In the genomic region with DNA sequence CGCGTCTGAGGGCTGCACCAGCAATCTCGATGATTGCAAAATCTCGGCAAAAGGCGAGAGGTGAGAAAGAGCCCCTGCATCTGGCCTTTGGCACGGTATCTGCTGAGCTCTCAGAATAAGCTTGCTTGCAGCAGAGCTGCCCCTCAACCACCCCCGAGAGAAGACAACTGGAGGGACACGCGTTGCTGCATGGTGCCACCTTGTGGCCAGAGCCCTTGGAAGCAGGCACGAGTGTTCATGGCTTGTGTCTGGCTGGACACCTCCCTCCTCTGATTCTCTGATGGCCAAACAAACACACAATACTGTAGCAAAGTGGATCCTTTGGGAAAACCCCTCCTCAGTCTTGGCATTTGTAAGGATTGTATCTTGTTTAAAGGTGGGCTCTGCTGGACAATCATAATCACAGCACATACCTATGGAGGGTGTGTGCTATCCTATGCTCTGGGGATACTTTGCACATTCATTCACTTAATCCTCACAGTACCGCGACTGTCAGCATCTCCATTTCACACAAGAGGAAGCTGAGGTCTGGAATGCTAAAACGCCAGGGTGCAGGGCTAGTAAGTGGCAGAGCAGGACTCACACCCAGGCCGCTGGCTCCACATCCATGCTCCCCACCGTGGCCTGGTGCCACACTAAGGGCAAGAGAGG, we compare ENCODE assay signal across 8 cellular contexts.
A peak's percentile ranks its signal among the peaks of the same experiment; 100 is the strongest.
DNase-seq lines count a peak whose midpoint lies in the region; TF ChIP-seq lines count a peak whose summit lies in the region.
"Not testable (repeated sequence)": the region's sequence is repeated elsewhere in the genome, so short reads cannot be mapped to it uniquely, and the experiment has no call there.

No MANE protein-coding gene starts in this region.

- H3K9ac ChIP-seq in BLaER1; H9 (ENCODE audit: extremely low read depth, insufficient read length, low read length); SK-N-SH: not testable (repeated sequence)

- not testable (repeated sequence) for H2BK20ac ChIP-seq in H9 (ENCODE audit: low read depth, low read length, poor library complexity, severe bottlenecking)

- POLR2A ChIA-PET in SK-N-SH (lab: Yijun Ruan, JAX), result not testable (repeated sequence)

- peak; percentile 83 for DNase-seq in H9
- DNase-seq in NCI-H2081 (lab: John Stamatoyannopoulos, UW), result peak; percentile 70 to 71
- DNase-seq in SK-N-SH, result peak; percentile 74
- DNase-seq in activated naive CD4-positive, alpha-beta T cell treated with anti-CD3 and anti-CD28 coated beads, Interleukin-2, amount 10 ng/mL, durations not matched to agents 7 days and 5 days, result peak; percentile 58
- DNase-seq in fibroblast of the aortic adventitia (ENCODE audit: low read depth), result peak; percentile 79
- DNase-seq in mesothelial cell of epicardium (ENCODE audit: low spot score in 2 of 2, unreplicated experiment in 2 of 2), result peak; percentile 48 to 72
- peak; percentile 27 to 32 for DNase-seq in stimulated activated CD4-positive, alpha-beta T cell treated with anti-CD3 and anti-CD28 coated beads, Interleukin-2, amount 100 ng/mL, for 48 hours

- 0 out of 2 replicates have a peak overlapping the region, but pooled peaks have one; percentile 77 for H3K4me2 ChIP-seq in BLaER1
- not testable (repeated sequence) for H3K4me2 ChIP-seq in H9 (ENCODE audit: insufficient read depth, insufficient read length, low read length); SK-N-SH

- not testable (repeated sequence) for H2BK12ac ChIP-seq in H9 (ENCODE audit: insufficient read length, low read depth, low read length)

- not testable (repeated sequence) for H3K27me3 Mint-ChIP-seq in H9 (ENCODE audit: low read depth); mesothelial cell of epicardium (ENCODE audit: low read depth)
- peaks cover 23% of the 10 kb centered on the region for H3K27me3 Mint-ChIP-seq in activated naive CD4-positive, alpha-beta T cell treated with anti-CD3 and anti-CD28 coated beads, Interleukin-2, amount 10 ng/mL, durations not matched to agents 7 days and 5 days

- WGBS in H9 (ENCODE audit: extremely low coverage, insufficient read length, low lambda C conversion rate), result no CpG with 5 or more reads among the region's 15 CpGs
- 57% methylated on average over 12 of the region's 15 CpGs for WGBS in SK-N-SH (ENCODE audit: low lambda C conversion rate)

- not testable (repeated sequence) for H3K9me3 Mint-ChIP-seq in H9; activated naive CD4-positive, alpha-beta T cell treated with anti-CD3 and anti-CD28 coated beads, Interleukin-2, amount 10 ng/mL, durations not matched to agents 7 days and 5 days; mesothelial cell of epicardium

- H3K27ac ChIP-seq in BLaER1; H9 (ENCODE audit: insufficient read length, low read depth, low read length): not testable (repeated sequence)
- H3K27ac ChIP-seq in SK-N-SH (ENCODE audit: low read depth in 2 of 2, low read length in 1 of 2), result peak overlapping the region; percentile 40 to 82

- not testable (repeated sequence) for H2BK15ac ChIP-seq in H9 (ENCODE audit: low read depth, low read length)

- H4K91ac ChIP-seq in H9 (ENCODE audit: insufficient read length, low read depth, low read length), result not testable (repeated sequence)

- H3K4me1 Mint-ChIP-seq in H9, result peaks cover 6 to 12% of the 10 kb centered on the region in 2 experiments
- not testable (repeated sequence) for H3K4me1 Mint-ChIP-seq in activated naive CD4-positive, alpha-beta T cell treated with anti-CD3 and anti-CD28 coated beads, Interleukin-2, amount 10 ng/mL, durations not matched to agents 7 days and 5 days
- H3K4me1 Mint-ChIP-seq in mesothelial cell of epicardium, result peaks cover 49% of the 10 kb centered on the region

- TF ChIP-seq RAD21 in SK-N-SH (IDR thresholded peaks at IDR 0.05; ENCODE audit: low read length), result peak; percentile 75

- peaks cover 37% of the 10 kb centered on the region for H3K4me1 ChIP-seq in BLaER1
- not testable (repeated sequence) for H3K4me1 ChIP-seq in H9 (ENCODE audit: insufficient read depth, low read length)
- peaks cover 37 to 41% of the 10 kb centered on the region in 2 experiments; a peak in 3 of 4 replicates for H3K4me1 ChIP-seq in SK-N-SH (ENCODE audit: control insufficient read depth in 1 of 2, insufficient read depth in 2 of 2, low read depth in 1 of 2, low read length in 1 of 2)

- not testable (repeated sequence) for H3K9me2 ChIP-seq in SK-N-SH

- H3K4ac ChIP-seq in H9 (ENCODE audit: low read depth, low read length), result not testable (repeated sequence)

- H3K4me3 Mint-ChIP-seq in H9; activated naive CD4-positive, alpha-beta T cell treated with anti-CD3 and anti-CD28 coated beads, Interleukin-2, amount 10 ng/mL, durations not matched to agents 7 days and 5 days; mesothelial cell of epicardium: not testable (repeated sequence)

- not testable (repeated sequence) for H3K23me2 ChIP-seq in H9 (ENCODE audit: insufficient read length, low read depth, low read length, poor library complexity, severe bottlenecking)

- H3K36me3 Mint-ChIP-seq in H9 (ENCODE audit: insufficient read depth in 1 of 3, low read depth in 3 of 3); activated naive CD4-positive, alpha-beta T cell treated with anti-CD3 and anti-CD28 coated beads, Interleukin-2, amount 10 ng/mL, durations not matched to agents 7 days and 5 days; mesothelial cell of epicardium: not testable (repeated sequence)

- H4K5ac ChIP-seq in H9 (ENCODE audit: insufficient read length, low read depth, low read length), result not testable (repeated sequence)

- H2AK5ac ChIP-seq in H9 (ENCODE audit: insufficient read length, low read length), result not testable (repeated sequence)

- not testable (repeated sequence) for H3K23ac ChIP-seq in H9 (ENCODE audit: insufficient read length, low read depth, low read length)

- H3K9me3 ChIP-seq in BLaER1; H9 (ENCODE audit: control insufficient read depth, low read depth, low read length); SK-N-SH: not testable (repeated sequence)

- not testable (repeated sequence) for H3K79me2 ChIP-seq in H9 (ENCODE audit: insufficient read depth, low read length)
- H3K79me2 ChIP-seq in SK-N-SH (ENCODE audit: insufficient read depth), result peaks cover 12% of the 10 kb centered on the region; the same call in 1 of the 2 replicates

- not testable (repeated sequence) for H2BK5ac ChIP-seq in H9 (ENCODE audit: insufficient read length, low read length)

- not testable (repeated sequence) for H3K18ac ChIP-seq in H9 (ENCODE audit: insufficient read length, low read depth, low read length)

- H2AFZ ChIP-seq in H9 (ENCODE audit: low read length); SK-N-SH (ENCODE audit: low read depth): not testable (repeated sequence)

- H3K14ac ChIP-seq in H9 (ENCODE audit: insufficient read depth, low read length), result not testable (repeated sequence)

- not testable (repeated sequence) for H2BK120ac ChIP-seq in H9 (ENCODE audit: low read depth, low read length, poor library complexity, severe bottlenecking)

- H4K20me1 ChIP-seq in BLaER1; H9 (ENCODE audit: control insufficient read depth, insufficient read depth, insufficient read length); SK-N-SH (ENCODE audit: insufficient read depth): not testable (repeated sequence)

- not testable (repeated sequence) for TF ChIP-seq EP300 in SK-N-SH (IDR thresholded peaks at IDR 0.05; ENCODE audit: borderline replicate concordance in 1 of 2, low read depth in 1 of 2, low read length in 1 of 2)

- H3T11ph ChIP-seq in H9 (ENCODE audit: low read length), result not testable (repeated sequence)

- H3K79me1 ChIP-seq in H9 (ENCODE audit: insufficient read depth, low read depth, low read length, poor library complexity, severe bottlenecking), result not testable (repeated sequence)

- TF ChIP-seq CTCF in H9 (conservative IDR thresholded peaks at IDR 0.05) (peak; percentile 78), SK-N-SH (IDR thresholded peaks at IDR 0.05) (peak; percentile 69), fibroblast of the aortic adventitia (IDR thresholded peaks at IDR 0.05; ENCODE audit: insufficient read depth, low read length) (peak; percentile 84), mesothelial cell of epicardium (IDR thresholded peaks at IDR 0.05; ENCODE audit: unreplicated experiment) (peak; percentile 32)

- not testable (repeated sequence) for H3K4me3 ChIP-seq in BLaER1; SK-N-SH (ENCODE audit: low read depth in 2 of 2, low read length in 1 of 2); fibroblast of the aortic adventitia (ENCODE audit: low read depth, low read length)

- not testable (repeated sequence) for H3K56ac ChIP-seq in H9 (ENCODE audit: insufficient read length, low read depth, low read length)

- not testable (repeated sequence) for H3K27me3 ChIP-seq in BLaER1; H9 (ENCODE audit: insufficient read depth, low read length); SK-N-SH (ENCODE audit: insufficient read depth)

- H3F3A ChIP-seq in SK-N-SH (replicated peaks; ENCODE audit: insufficient read depth), result peaks cover 45% of the 10 kb centered on the region

- H4K8ac ChIP-seq in H9 (replicated peaks; ENCODE audit: insufficient read length, low read depth, low read length), result not testable (repeated sequence)

- CTCF ChIA-PET in SK-N-SH (lab: Yijun Ruan, JAX), result interaction anchor here (0.8 to 9.0 kb wide), 11 partner anchors 10 to 81 kb away, joined by 3 to 123 read pairs (median 5); no protein-coding TSS in a partner anchor
- CTCF ChIA-PET in activated naive CD4-positive, alpha-beta T cell treated with anti-CD3 and anti-CD28 coated beads, Interleukin-2, amount 10 ng/mL, durations not matched to agents 7 days and 5 days (lab: Charles Lee), result interaction anchor here (1.4 kb wide), 1 partner anchor 66 kb away, joined by 4 read pairs; no protein-coding TSS in a partner anchor

- H3K27ac Mint-ChIP-seq in H9 (peak overlapping the region in 1 of 3 experiments; percentile 59; a peak in 1 of 7 replicates), mesothelial cell of epicardium (peak overlapping the region; percentile 89)
- not testable (repeated sequence) for H3K27ac Mint-ChIP-seq in activated naive CD4-positive, alpha-beta T cell treated with anti-CD3 and anti-CD28 coated beads, Interleukin-2, amount 10 ng/mL, durations not matched to agents 7 days and 5 days

- peaks cover 50% of the 10 kb centered on the region for H3K36me3 ChIP-seq in BLaER1
- H3K36me3 ChIP-seq in SK-N-SH (replicated peaks in 1 of 2; ENCODE audit: control insufficient read depth in 1 of 2, insufficient read depth in 2 of 2, low read length in 1 of 2), result peaks cover 46 to 51% of the 10 kb centered on the region in 2 experiments

TF ChIP-seq in SK-N-SH, 30 proteins besides CTCF, POLR2A, EP300 and RAD21 (continues in another document):
- TF ChIP-seq SMC3 (IDR thresholded peaks at IDR 0.05; ENCODE audit: low read depth, low read length), result peak; percentile 68; the same call in 1 of the 2 replicates

Comparison
In these comparisons a context has a peak if more than half of its experiments do, and no peak if none do; other contexts are left out.
1. DNase-seq: peak in every context shown above with its lines; median percentile 83 in H9; 79 in fibroblast of the aortic adventitia; 74 in SK-N-SH; 70 in NCI-H2081; 60 in mesothelial cell of epicardium; 58 in activated naive CD4-positive, alpha-beta T cell treated with anti-CD3 and anti-CD28 coated beads, Interleukin-2, amount 10 ng/mL, durations not matched to agents 7 days and 5 days; 30 in stimulated activated CD4-positive, alpha-beta T cell treated with anti-CD3 and anti-CD28 coated beads, Interleukin-2, amount 100 ng/mL, for 48 hours.
2. CTCF ChIP-seq: peak in every context shown above with its lines; median percentile 84 in fibroblast of the aortic adventitia; 78 in H9; 69 in SK-N-SH; 32 in mesothelial cell of epicardium.